ENCODE assay signal across 16 cellular contexts in genomic region chr3:46557814-46558183, GRCh38. TPM values are rescaled to one million over a fixed set of nuclear protein-coding genes. Genes with fewer than 3 reads are reported as not detected.
DNase-seq lines count a peak whose midpoint lies in the region; ATAC-seq, FAIRE-seq and TF ChIP-seq lines count a peak whose summit lies in the region.
"Had no signal": no experiment of that assay in that cellular context is flagged by ENCODE, and none has a peak within 500 bp of the region (broad histone marks: within the 10 kb centered on the region; RNA-seq: fewer than 3 reads in every experiment).

No MANE protein-coding gene starts in this region.

- H3K27me3 ChIP-seq in AG04450 (ENCODE audit: control insufficient read depth, insufficient read depth, low read length) (no peaks in the 10 kb centered on the region), iPS-20b (ENCODE audit: insufficient read depth, low read length) (no peaks in the 10 kb centered on the region), ovary (no peaks in the 10 kb centered on the region)
- H3K27me3 ChIP-seq: BE2C, cardiac muscle cell had no signal

- H3K27ac ChIP-seq in AG04450 (ENCODE audit: low read depth, low read length) (peak overlapping the region; percentile 59), OCI-LY7 (ENCODE audit: low read depth, low read length, poor library complexity, severe bottlenecking) (peak overlapping the region; percentile 32), iPS-20b (ENCODE audit: low read length) (peak overlapping the region; percentile 25), ovary (no peak overlapping the region)
- H3K27ac ChIP-seq: cardiac muscle cell, SK-N-MC, thoracic aorta had no signal

- TF ChIP-seq CTCF in AG04450 (IDR thresholded peaks at IDR 0.05; ENCODE audit: low read depth, low read length), result no peak
- TF ChIP-seq CTCF in OCI-LY7 (conservative IDR thresholded peaks at IDR 0.05; ENCODE audit: low read length), result no peak
- no peak for TF ChIP-seq CTCF in ovary (IDR thresholded peaks at IDR 0.05)
- no peak for TF ChIP-seq CTCF in GM20000 (IDR thresholded peaks at IDR 0.05; ENCODE audit: extremely low read depth, missing control alignments)

- peak overlapping the region; percentile 6 for H3K4me2 ChIP-seq in OCI-LY7 (ENCODE audit: low read length)

- H3K4me3 ChIP-seq in AG04450 (ENCODE audit: low read depth, low read length), result no peak overlapping the region
- H3K4me3 ChIP-seq in OCI-LY7 (ENCODE audit: low read depth, low read length, poor library complexity, severe bottlenecking), result no peak overlapping the region
- no peak overlapping the region for H3K4me3 ChIP-seq in iPS-20b (ENCODE audit: low read length)
- no peak overlapping the region for H3K4me3 ChIP-seq in ovary
- H3K4me3 ChIP-seq: cardiac muscle cell, SK-N-MC had no signal

- no peaks in the 10 kb centered on the region for H3K9me2 ChIP-seq in OCI-LY7 (ENCODE audit: insufficient read depth, low read length)

- TF ChIP-seq EP300 in ovary (IDR thresholded peaks at IDR 0.05), result no peak

- CTCF ChIA-PET in AG04450 (lab: Charles Lee) (interaction anchor here (1.1 to 7.5 kb wide), 5 partner anchors 61 to 108 kb away, joined by 3 to 75 read pairs (median 4); no protein-coding TSS in a partner anchor), OCI-LY7 (lab: Charles Lee; ENCODE audit: unreplicated experiment) (interaction anchor here (1.0 to 3.5 kb wide), 3 partner anchors 9 to 69 kb away, joined by 3 to 36 read pairs (median 4); no protein-coding TSS in a partner anchor)

- POLR2A ChIA-PET in AG04450 (lab: Yijun Ruan, JAX), result interaction anchor here (0.9 to 1.1 kb wide), 4 partner anchors 19 to 76 kb away, joined by 3 to 7 read pairs (median 3); no protein-coding TSS in a partner anchor
- POLR2A ChIA-PET in OCI-LY7 (lab: Charles Lee), result interaction anchor here (0.6 to 1.8 kb wide), 3 partner anchors 68 to 174 kb away, joined by 3 to 10 read pairs (median 9); no protein-coding TSS in a partner anchor

- peaks cover 24% of the 10 kb centered on the region for H3K36me3 ChIP-seq in OCI-LY7 (ENCODE audit: insufficient read depth, low read length)
- no peaks in the 10 kb centered on the region for H3K36me3 ChIP-seq in iPS-20b (ENCODE audit: insufficient read depth, low read depth, low read length)
- H3K36me3 ChIP-seq in ovary, result no peaks in the 10 kb centered on the region
- H3K36me3 ChIP-seq: BE2C, cardiac muscle cell, thoracic aorta had no signal

- intact Hi-C loops in OCI-LY7 (cut with micrococcal nuclease; ENCODE audit: unreplicated experiment), result loop anchor here (1.0 to 5.0 kb wide), 3 partner anchors 69 to 175 kb away; no protein-coding TSS in a partner anchor
- intact Hi-C loops in ovary (cut with DNase I), result loop anchor here in 1 of 4 donors (5.0 kb wide), 1 partner anchor 470 kb away; no protein-coding TSS in a partner anchor

- WGBS in ovary, 3 donors, result 66 to 79% (median 69%) methylated on average over 6 of the region's 6 CpGs

- H3K4me1 ChIP-seq in OCI-LY7 (ENCODE audit: insufficient read depth, low read length, poor library complexity, severe bottlenecking), result peaks cover 29% of the 10 kb centered on the region
- H3K4me1 ChIP-seq in iPS-20b (ENCODE audit: insufficient read depth, low read length), result peaks cover 14% of the 10 kb centered on the region
- no peaks in the 10 kb centered on the region for H3K4me1 ChIP-seq in ovary (ENCODE audit: insufficient read depth)
- H3K4me1 ChIP-seq: BE2C had no signal

- H4K20me1 ChIP-seq in OCI-LY7 (ENCODE audit: insufficient read depth, low read length), result no peaks in the 10 kb centered on the region

- FAIRE-seq in GM19239 (lab: Jason Lieb, UNC), result no peak
- FAIRE-seq: islet of Langerhans had no signal

- H3K9me3 ChIP-seq in AG04450 (ENCODE audit: control insufficient read depth, insufficient read depth, low read length), result peaks cover 3% of the 10 kb centered on the region; the same call in 1 of the 2 replicates
- peaks cover 24% of the 10 kb centered on the region; the same call in 1 of the 2 replicates for H3K9me3 ChIP-seq in OCI-LY7 (ENCODE audit: low read length)
- H3K9me3 ChIP-seq in iPS-20b (ENCODE audit: insufficient read depth, low read depth, low read length), result peaks cover 6% of the 10 kb centered on the region; the same call in 1 of the 2 replicates
- no peaks in the 10 kb centered on the region for H3K9me3 ChIP-seq in ovary
- H3K9me3 ChIP-seq: BE2C, thoracic aorta had no signal

- no peak for DNase-seq in AG04450 (ENCODE audit: low read depth, low spot score)
- DNase-seq in OCI-LY7 (ENCODE audit: low spot score), result peak; percentile 43
- DNase-seq in GM19239 (ENCODE audit: insufficient read length, low spot score), result no peak
- DNase-seq in ovary, result no peak
- DNase-seq in activated gamma-delta T cell treated with Interleukin-2 at 50 U/mL for 16 hours, result no peak
- DNase-seq in GM20000 (ENCODE audit: low spot score), result no peak
- DNase-seq: DMS79 treated with DMSO at 0.1 percent for 48 hours had no signal

- H2AFZ ChIP-seq in OCI-LY7 (ENCODE audit: low read length), result peak overlapping the region; percentile 53

- ATAC-seq in GM21381 (IDR thresholded peaks at IDR 0.05; ENCODE audit: unreplicated experiment), result peak; percentile 9

- BruUV-seq in OCI-LY7 (replicated peaks; lab: Mats Ljungman, UMichigan), result no TSS peak

- H3K79me2 ChIP-seq in OCI-LY7 (ENCODE audit: insufficient read depth, low read depth, low read length), result no peaks in the 10 kb centered on the region

- no peak for TF ChIP-seq POLR2A in ovary (IDR thresholded peaks at IDR 0.05)

- no peak overlapping the region; the same call in 1 of the 2 replicates for H3K9ac ChIP-seq in iPS-20b (ENCODE audit: low read depth, low read length)

RNA-seq across cellular contexts. Expression of gene LRRC2, which starts 8.3 kb away (rescaled TPM):
- polyA plus RNA-seq in AG04450 (2011; rRNA removed) (3.3 and 4.2 TPM in 2 replicates), ovary (1 to 10 TPM; 5.8 to 6.9 TPM)
- polyA minus RNA-seq in AG04450 (2011; rRNA and poly(A)+ RNA removed), result 1.9 and 2.7 TPM in 2 replicates
- 2.0 and 2.4 TPM in 2 replicates for total RNA-seq in OCI-LY7 (2014; rRNA removed; shearing (Covaris generic))
- total RNA-seq in OCI-LY7 (2022) (1.9 and 2.2 TPM in 2 replicates), ovary (1 to 10 TPM; 3.9 to 9.3 (median 6.2) TPM)

RNA-seq across cellular contexts. Expression of gene FAM240A, which starts 54.5 kb away (rescaled TPM):
- not detected in 2 replicates for polyA plus RNA-seq in AG04450 (2011; rRNA removed)
- polyA minus RNA-seq in AG04450 (2011; rRNA and poly(A)+ RNA removed), result not detected in 2 replicates
- total RNA-seq in OCI-LY7 (2014; rRNA removed; shearing (Covaris generic)), result not detected in 2 replicates
- total RNA-seq in OCI-LY7 (2022), result not detected in 2 replicates
- total RNA-seq in ovary, result under 1 TPM in 1 of 7 donors, not detected in 6; 0.17 TPM
- polyA plus RNA-seq in ovary, result not detected
- total RNA-seq: cardiac muscle cell, endodermal cell, mononuclear cell, thoracic aorta had no signal
- polyA plus RNA-seq: cardiac muscle cell had no signal

Comparison
In these comparisons a context has a peak if more than half of its experiments do, and no peak if none do; other contexts are left out.
1. H3K27ac ChIP-seq: peak in AG04450 (single experiment), OCI-LY7 (single experiment) and iPS-20b (single experiment); none in ovary (0 of 2).